In the genomic region with DNA sequence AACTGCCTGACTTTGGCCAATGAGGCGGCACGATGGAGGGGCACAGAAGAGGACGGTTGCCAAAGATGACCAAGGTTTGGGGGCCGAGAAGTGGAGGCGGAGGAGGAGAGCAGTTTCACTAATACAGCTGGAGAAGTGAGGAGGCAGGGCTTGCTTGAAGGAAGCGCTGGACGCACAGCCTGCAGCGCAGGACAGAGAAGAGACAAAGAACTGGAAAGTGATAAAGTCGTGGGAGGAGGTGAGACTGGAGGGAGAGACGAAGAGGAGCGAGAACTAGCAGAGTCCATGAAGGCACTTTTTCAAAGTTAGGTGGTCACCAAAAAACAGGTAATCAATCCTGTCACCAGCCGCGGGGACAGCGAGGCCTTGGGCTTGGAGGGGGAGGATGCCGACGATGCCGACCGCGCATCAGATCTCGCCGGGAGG, we compare ENCODE assay signal across 1 cellular context.
TF ChIP-seq lines count a peak whose summit lies in the region.

No MANE protein-coding gene starts in this region.

TF ChIP-seq in GM23338, 12 proteins besides CTCF, POLR2A, EP300 and RAD21 (continued from another document):
- TF ChIP-seq EZH2 (IDR thresholded peaks at IDR 0.05; ENCODE audit: low read depth, unreplicated experiment), result no peak
- no peak for TF ChIP-seq ZNF114 (CRISPR knock-in tag; IDR thresholded peaks at IDR 0.05)
- no peak for TF ChIP-seq STAT1 (IDR thresholded peaks at IDR 0.05; ENCODE audit: unreplicated experiment)
- no peak for TF ChIP-seq CREB1 (CRISPR knock-in tag; IDR thresholded peaks at IDR 0.05; ENCODE audit: low read depth)
- TF ChIP-seq, protein P1, sequence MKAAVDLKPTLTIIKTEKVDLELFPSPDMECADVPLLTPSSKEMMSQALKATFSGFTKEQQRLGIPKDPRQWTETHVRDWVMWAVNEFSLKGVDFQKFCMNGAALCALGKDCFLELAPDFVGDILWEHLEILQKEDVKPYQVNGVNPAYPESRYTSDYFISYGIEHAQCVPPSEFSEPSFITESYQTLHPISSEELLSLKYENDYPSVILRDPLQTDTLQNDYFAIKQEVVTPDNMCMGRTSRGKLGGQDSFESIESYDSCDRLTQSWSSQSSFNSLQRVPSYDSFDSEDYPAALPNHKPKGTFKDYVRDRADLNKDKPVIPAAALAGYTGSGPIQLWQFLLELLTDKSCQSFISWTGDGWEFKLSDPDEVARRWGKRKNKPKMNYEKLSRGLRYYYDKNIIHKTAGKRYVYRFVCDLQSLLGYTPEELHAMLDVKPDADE (IDR thresholded peaks at IDR 0.05), result no peak
- no peak for TF ChIP-seq ZNF331 (CRISPR knock-in tag; IDR thresholded peaks at IDR 0.05; ENCODE audit: low read depth)
- no peak for TF ChIP-seq JUNB (IDR thresholded peaks at IDR 0.05; ENCODE audit: unreplicated experiment)
- TF ChIP-seq, protein P2, sequence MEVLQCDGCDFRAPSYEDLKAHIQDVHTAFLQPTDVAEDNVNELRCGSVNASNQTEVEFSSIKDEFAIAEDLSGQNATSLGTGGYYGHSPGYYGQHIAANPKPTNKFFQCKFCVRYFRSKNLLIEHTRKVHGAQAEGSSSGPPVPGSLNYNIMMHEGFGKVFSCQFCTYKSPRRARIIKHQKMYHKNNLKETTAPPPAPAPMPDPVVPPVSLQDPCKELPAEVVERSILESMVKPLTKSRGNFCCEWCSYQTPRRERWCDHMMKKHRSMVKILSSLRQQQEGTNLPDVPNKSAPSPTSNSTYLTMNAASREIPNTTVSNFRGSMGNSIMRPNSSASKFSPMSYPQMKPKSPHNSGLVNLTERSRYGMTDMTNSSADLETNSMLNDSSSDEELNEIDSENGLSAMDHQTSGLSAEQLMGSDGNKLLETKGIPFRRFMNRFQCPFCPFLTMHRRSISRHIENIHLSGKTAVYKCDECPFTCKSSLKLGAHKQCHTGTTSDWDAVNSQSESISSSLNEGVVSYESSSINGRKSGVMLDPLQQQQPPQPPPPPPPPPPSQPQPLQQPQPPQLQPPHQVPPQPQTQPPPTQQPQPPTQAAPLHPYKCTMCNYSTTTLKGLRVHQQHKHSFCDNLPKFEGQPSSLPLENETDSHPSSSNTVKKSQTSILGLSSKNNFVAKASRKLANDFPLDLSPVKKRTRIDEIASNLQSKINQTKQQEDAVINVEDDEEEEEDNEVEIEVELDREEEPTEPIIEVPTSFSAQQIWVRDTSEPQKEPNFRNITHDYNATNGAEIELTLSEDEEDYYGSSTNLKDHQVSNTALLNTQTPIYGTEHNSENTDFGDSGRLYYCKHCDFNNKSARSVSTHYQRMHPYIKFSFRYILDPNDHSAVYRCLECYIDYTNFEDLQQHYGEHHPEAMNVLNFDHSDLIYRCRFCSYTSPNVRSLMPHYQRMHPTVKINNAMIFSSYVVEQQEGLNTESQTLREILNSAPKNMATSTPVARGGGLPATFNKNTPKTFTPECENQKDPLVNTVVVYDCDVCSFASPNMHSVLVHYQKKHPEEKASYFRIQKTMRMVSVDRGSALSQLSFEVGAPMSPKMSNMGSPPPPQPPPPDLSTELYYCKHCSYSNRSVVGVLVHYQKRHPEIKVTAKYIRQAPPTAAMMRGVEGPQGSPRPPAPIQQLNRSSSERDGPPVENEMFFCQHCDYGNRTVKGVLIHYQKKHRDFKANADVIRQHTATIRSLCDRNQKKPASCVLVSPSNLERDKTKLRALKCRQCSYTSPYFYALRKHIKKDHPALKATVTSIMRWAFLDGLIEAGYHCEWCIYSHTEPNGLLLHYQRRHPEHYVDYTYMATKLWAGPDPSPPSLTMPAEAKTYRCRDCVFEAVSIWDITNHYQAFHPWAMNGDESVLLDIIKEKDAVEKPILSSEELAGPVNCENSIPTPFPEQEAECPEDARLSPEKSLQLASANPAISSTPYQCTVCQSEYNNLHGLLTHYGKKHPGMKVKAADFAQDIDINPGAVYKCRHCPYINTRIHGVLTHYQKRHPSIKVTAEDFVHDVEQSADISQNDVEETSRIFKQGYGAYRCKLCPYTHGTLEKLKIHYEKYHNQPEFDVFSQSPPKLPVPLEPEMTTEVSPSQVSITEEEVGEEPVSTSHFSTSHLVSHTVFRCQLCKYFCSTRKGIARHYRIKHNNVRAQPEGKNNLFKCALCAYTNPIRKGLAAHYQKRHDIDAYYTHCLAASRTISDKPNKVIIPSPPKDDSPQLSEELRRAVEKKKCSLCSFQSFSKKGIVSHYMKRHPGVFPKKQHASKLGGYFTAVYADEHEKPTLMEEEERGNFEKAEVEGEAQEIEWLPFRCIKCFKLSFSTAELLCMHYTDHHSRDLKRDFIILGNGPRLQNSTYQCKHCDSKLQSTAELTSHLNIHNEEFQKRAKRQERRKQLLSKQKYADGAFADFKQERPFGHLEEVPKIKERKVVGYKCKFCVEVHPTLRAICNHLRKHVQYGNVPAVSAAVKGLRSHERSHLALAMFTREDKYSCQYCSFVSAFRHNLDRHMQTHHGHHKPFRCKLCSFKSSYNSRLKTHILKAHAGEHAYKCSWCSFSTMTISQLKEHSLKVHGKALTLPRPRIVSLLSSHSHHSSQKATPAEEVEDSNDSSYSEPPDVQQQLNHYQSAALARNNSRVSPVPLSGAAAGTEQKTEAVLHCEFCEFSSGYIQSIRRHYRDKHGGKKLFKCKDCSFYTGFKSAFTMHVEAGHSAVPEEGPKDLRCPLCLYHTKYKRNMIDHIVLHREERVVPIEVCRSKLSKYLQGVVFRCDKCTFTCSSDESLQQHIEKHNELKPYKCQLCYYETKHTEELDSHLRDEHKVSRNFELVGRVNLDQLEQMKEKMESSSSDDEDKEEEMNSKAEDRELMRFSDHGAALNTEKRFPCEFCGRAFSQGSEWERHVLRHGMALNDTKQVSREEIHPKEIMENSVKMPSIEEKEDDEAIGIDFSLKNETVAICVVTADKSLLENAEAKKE (CRISPR knock-in tag; IDR thresholded peaks at IDR 0.05), result no peak
- no peak for TF ChIP-seq NANOG (IDR thresholded peaks at IDR 0.05; ENCODE audit: borderline replicate concordance)
